Comparison of ENCODE assay signal across 1 cellular context in genomic region chr4:158670975-158671664, GRCh38.
A peak's percentile ranks its signal among the peaks of the same experiment; 100 is the strongest.
TF ChIP-seq lines count a peak whose summit lies in the region.

No MANE protein-coding gene starts in this region.

TF ChIP-seq in K562, 482 proteins besides CTCF, POLR2A, EP300 and RAD21 (continued from another document and continues in another):
- TF ChIP-seq, protein P1, sequence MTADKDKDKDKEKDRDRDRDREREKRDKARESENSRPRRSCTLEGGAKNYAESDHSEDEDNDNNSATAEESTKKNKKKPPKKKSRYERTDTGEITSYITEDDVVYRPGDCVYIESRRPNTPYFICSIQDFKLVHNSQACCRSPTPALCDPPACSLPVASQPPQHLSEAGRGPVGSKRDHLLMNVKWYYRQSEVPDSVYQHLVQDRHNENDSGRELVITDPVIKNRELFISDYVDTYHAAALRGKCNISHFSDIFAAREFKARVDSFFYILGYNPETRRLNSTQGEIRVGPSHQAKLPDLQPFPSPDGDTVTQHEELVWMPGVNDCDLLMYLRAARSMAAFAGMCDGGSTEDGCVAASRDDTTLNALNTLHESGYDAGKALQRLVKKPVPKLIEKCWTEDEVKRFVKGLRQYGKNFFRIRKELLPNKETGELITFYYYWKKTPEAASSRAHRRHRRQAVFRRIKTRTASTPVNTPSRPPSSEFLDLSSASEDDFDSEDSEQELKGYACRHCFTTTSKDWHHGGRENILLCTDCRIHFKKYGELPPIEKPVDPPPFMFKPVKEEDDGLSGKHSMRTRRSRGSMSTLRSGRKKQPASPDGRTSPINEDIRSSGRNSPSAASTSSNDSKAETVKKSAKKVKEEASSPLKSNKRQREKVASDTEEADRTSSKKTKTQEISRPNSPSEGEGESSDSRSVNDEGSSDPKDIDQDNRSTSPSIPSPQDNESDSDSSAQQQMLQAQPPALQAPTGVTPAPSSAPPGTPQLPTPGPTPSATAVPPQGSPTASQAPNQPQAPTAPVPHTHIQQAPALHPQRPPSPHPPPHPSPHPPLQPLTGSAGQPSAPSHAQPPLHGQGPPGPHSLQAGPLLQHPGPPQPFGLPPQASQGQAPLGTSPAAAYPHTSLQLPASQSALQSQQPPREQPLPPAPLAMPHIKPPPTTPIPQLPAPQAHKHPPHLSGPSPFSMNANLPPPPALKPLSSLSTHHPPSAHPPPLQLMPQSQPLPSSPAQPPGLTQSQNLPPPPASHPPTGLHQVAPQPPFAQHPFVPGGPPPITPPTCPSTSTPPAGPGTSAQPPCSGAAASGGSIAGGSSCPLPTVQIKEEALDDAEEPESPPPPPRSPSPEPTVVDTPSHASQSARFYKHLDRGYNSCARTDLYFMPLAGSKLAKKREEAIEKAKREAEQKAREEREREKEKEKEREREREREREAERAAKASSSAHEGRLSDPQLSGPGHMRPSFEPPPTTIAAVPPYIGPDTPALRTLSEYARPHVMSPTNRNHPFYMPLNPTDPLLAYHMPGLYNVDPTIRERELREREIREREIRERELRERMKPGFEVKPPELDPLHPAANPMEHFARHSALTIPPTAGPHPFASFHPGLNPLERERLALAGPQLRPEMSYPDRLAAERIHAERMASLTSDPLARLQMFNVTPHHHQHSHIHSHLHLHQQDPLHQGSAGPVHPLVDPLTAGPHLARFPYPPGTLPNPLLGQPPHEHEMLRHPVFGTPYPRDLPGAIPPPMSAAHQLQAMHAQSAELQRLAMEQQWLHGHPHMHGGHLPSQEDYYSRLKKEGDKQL (CRISPR knock-in tag; IDR thresholded peaks at IDR 0.05; ENCODE audit: borderline replicate concordance) = no peak
- TF ChIP-seq LEF1 (IDR thresholded peaks at IDR 0.05) = 0 out of 2 replicates have a peak, but pooled peaks have one; percentile 32
- TF ChIP-seq ESRRB (CRISPR knock-in tag; IDR thresholded peaks at IDR 0.05; ENCODE audit: borderline replicate concordance) = no peak
- peak; percentile 45; the same call in 1 of the 2 replicates for TF ChIP-seq BHLHE40 (IDR thresholded peaks at IDR 0.05; ENCODE audit: low read length)
- TF ChIP-seq ZNF134 (CRISPR knock-in tag; conservative IDR thresholded peaks at IDR 0.05) = no peak
- TF ChIP-seq GATA2 (CRISPR knock-in tag; IDR thresholded peaks at IDR 0.05) = no peak
- no peak for TF ChIP-seq HNRNPH1 (optimal IDR thresholded peaks at IDR 0.05; ENCODE audit: low read depth, low read length)
- TF ChIP-seq, protein P2, sequence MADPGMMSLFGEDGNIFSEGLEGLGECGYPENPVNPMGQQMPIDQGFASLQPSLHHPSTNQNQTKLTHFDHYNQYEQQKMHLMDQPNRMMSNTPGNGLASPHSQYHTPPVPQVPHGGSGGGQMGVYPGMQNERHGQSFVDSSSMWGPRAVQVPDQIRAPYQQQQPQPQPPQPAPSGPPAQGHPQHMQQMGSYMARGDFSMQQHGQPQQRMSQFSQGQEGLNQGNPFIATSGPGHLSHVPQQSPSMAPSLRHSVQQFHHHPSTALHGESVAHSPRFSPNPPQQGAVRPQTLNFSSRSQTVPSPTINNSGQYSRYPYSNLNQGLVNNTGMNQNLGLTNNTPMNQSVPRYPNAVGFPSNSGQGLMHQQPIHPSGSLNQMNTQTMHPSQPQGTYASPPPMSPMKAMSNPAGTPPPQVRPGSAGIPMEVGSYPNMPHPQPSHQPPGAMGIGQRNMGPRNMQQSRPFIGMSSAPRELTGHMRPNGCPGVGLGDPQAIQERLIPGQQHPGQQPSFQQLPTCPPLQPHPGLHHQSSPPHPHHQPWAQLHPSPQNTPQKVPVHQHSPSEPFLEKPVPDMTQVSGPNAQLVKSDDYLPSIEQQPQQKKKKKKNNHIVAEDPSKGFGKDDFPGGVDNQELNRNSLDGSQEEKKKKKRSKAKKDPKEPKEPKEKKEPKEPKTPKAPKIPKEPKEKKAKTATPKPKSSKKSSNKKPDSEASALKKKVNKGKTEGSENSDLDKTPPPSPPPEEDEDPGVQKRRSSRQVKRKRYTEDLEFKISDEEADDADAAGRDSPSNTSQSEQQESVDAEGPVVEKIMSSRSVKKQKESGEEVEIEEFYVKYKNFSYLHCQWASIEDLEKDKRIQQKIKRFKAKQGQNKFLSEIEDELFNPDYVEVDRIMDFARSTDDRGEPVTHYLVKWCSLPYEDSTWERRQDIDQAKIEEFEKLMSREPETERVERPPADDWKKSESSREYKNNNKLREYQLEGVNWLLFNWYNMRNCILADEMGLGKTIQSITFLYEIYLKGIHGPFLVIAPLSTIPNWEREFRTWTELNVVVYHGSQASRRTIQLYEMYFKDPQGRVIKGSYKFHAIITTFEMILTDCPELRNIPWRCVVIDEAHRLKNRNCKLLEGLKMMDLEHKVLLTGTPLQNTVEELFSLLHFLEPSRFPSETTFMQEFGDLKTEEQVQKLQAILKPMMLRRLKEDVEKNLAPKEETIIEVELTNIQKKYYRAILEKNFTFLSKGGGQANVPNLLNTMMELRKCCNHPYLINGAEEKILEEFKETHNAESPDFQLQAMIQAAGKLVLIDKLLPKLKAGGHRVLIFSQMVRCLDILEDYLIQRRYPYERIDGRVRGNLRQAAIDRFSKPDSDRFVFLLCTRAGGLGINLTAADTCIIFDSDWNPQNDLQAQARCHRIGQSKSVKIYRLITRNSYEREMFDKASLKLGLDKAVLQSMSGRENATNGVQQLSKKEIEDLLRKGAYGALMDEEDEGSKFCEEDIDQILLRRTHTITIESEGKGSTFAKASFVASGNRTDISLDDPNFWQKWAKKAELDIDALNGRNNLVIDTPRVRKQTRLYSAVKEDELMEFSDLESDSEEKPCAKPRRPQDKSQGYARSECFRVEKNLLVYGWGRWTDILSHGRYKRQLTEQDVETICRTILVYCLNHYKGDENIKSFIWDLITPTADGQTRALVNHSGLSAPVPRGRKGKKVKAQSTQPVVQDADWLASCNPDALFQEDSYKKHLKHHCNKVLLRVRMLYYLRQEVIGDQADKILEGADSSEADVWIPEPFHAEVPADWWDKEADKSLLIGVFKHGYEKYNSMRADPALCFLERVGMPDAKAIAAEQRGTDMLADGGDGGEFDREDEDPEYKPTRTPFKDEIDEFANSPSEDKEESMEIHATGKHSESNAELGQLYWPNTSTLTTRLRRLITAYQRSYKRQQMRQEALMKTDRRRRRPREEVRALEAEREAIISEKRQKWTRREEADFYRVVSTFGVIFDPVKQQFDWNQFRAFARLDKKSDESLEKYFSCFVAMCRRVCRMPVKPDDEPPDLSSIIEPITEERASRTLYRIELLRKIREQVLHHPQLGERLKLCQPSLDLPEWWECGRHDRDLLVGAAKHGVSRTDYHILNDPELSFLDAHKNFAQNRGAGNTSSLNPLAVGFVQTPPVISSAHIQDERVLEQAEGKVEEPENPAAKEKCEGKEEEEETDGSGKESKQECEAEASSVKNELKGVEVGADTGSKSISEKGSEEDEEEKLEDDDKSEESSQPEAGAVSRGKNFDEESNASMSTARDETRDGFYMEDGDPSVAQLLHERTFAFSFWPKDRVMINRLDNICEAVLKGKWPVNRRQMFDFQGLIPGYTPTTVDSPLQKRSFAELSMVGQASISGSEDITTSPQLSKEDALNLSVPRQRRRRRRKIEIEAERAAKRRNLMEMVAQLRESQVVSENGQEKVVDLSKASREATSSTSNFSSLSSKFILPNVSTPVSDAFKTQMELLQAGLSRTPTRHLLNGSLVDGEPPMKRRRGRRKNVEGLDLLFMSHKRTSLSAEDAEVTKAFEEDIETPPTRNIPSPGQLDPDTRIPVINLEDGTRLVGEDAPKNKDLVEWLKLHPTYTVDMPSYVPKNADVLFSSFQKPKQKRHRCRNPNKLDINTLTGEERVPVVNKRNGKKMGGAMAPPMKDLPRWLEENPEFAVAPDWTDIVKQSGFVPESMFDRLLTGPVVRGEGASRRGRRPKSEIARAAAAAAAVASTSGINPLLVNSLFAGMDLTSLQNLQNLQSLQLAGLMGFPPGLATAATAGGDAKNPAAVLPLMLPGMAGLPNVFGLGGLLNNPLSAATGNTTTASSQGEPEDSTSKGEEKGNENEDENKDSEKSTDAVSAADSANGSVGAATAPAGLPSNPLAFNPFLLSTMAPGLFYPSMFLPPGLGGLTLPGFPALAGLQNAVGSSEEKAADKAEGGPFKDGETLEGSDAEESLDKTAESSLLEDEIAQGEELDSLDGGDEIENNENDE (IDR thresholded peaks at IDR 0.05; ENCODE audit: low read depth, low read length) = no peak
- TF ChIP-seq ARHGAP35 (IDR thresholded peaks at IDR 0.05; ENCODE audit: partially characterized antibody) = no peak
- TF ChIP-seq RBBP5 (IDR thresholded peaks at IDR 0.05; ENCODE audit: borderline replicate concordance, insufficient read depth, low read length, poor library complexity, severe bottlenecking) = peak; percentile 49
- no peak for TF ChIP-seq ZNF561 (CRISPR knock-in tag; conservative IDR thresholded peaks at IDR 0.05)
- no peak for TF ChIP-seq ZNF41 (CRISPR knock-in tag; conservative IDR thresholded peaks at IDR 0.05)
- no peak for TF ChIP-seq POLR2AphosphoS2 (IDR thresholded peaks at IDR 0.05; ENCODE audit: low read length)
- no peak for TF ChIP-seq ZNF165 (CRISPR knock-in tag; IDR thresholded peaks at IDR 0.05; ENCODE audit: borderline replicate concordance)
- TF ChIP-seq ZNF263 (CRISPR knock-in tag; IDR thresholded peaks at IDR 0.05; ENCODE audit: borderline replicate concordance) = peak; percentile 7; the same call in 1 of the 2 replicates
- TF ChIP-seq ZFX (CRISPR knock-in tag; IDR thresholded peaks at IDR 0.05) = peak; percentile 36; the same call in 1 of the 2 replicates
- peak; percentile 57; the same call in 1 of the 2 replicates for TF ChIP-seq ZNF766 (CRISPR knock-in tag; conservative IDR thresholded peaks at IDR 0.05)
- TF ChIP-seq SRSF3 (IDR thresholded peaks at IDR 0.05; ENCODE audit: insufficient read depth, low read length) = no peak
- TF ChIP-seq PCBP2 (IDR thresholded peaks at IDR 0.05; ENCODE audit: low read depth, low read length, poor library complexity, severe bottlenecking) = no peak
- no peak for TF ChIP-seq ZNF609 (CRISPR knock-in tag; IDR thresholded peaks at IDR 0.05; ENCODE audit: borderline replicate concordance)
- TF ChIP-seq, protein P3, sequence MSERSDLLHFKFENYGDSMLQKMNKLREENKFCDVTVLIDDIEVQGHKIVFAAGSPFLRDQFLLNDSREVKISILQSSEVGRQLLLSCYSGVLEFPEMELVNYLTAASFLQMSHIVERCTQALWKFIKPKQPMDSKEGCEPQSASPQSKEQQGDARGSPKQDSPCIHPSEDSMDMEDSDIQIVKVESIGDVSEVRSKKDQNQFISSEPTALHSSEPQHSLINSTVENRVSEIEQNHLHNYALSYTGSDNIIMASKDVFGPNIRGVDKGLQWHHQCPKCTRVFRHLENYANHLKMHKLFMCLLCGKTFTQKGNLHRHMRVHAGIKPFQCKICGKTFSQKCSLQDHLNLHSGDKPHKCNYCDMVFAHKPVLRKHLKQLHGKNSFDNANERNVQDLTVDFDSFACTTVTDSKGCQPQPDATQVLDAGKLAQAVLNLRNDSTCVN (CRISPR knock-in tag; IDR thresholded peaks at IDR 0.05) = no peak
- 0 out of 2 replicates have a peak, but pooled peaks have one; percentile 25 for TF ChIP-seq MYNN (IDR thresholded peaks at IDR 0.05)
- no peak for TF ChIP-seq MYNN (CRISPR knock-in tag; IDR thresholded peaks at IDR 0.05)
- peak; percentile 53; the same call in 1 of the 2 replicates for TF ChIP-seq USF2 (CRISPR knock-in tag; IDR thresholded peaks at IDR 0.05)
- TF ChIP-seq HDAC2 (IDR thresholded peaks at IDR 0.05) = peak; percentile 78
- TF ChIP-seq ZBTB11 (CRISPR knock-in tag; IDR thresholded peaks at IDR 0.05) = no peak
